In the genomic region with DNA sequence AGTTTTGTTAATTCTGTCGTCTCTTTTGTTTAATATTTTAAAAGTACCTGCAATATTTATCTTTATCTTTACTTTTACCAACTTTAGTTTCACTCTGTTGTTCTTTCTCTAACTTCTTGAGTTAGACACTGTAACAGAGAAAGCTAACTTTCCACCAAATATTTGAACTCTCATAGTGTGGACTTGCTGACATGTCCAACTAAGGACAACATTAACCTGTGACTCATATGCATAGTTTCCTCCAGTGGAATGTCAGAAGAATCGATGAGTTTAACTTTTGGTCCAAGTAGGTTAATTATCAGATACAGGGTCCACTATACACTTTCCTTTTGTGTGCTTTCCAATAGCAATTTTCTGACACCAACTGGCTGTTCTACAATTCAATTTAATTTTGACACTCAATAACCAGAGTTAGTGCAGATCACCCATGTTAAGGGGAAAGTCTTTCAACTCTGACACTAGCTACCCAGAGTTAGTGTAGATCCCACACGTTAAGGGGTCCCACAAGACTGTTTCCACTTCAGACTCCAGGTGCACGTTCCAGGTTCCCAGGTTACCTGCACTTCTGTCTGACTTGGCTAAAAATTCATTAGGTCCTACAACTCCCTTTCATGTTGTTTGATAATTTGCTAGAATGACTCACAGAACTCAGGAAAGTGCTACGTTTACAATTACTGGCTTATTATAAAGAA, we compare ENCODE assay signal across 20 cellular contexts.
A peak's percentile ranks its signal among the peaks of the same experiment; 100 is the strongest.
DNase-seq lines count a peak whose midpoint lies in the region; FAIRE-seq and TF ChIP-seq lines count a peak whose summit lies in the region.
"Had no signal": no experiment of that assay in that cellular context is flagged by ENCODE, and none has a peak within 500 bp of the region (broad histone marks: within the 10 kb centered on the region; RNA-seq: fewer than 3 reads in every experiment).

No MANE protein-coding gene starts in this region.

- H3K36me3 ChIP-seq in Karpas-422 (ENCODE audit: insufficient read depth, low read length), result no peaks in the 10 kb centered on the region
- H3K36me3 ChIP-seq: left ventricle myocardium inferior, right atrium auricular region had no signal

- peak; percentile 28 for DNase-seq in ACHN
- DNase-seq in HCEC 1CT, result peak; percentile 41
- DNase-seq in astrocyte of the spinal cord (ENCODE audit: low read depth, low spot score), result peak; percentile 31
- peak; percentile 22 for DNase-seq in iris pigment epithelial cell (ENCODE audit: low read depth)
- DNase-seq in Karpas-422, result no peak
- no peak for DNase-seq in GM13977 (ENCODE audit: low spot score)
- no peak for DNase-seq in GM19239 (ENCODE audit: insufficient read length, low spot score)
- DNase-seq in midbrain (lab: John Stamatoyannopoulos, UW), result no peak
- DNase-seq: activated CD8-positive, alpha-beta T cell treated with anti-CD3 and anti-CD28 coated beads for 36 hours; cerebellar nuclear complex; HFFc6; left ventricle myocardium inferior; naive thymus-derived CD8-positive, alpha-beta T cell; NCI-H1694 treated with DMSO at 0.1 percent for 48 hours; NCI-H510A treated with DMSO at 0.1 percent for 48 hours; OCI-M1; stimulated activated CD4-positive, alpha-beta T cell treated with anti-CD3 and anti-CD28 coated beads, Interleukin-2, amount 100 ng/mL, for 48 hours; stimulated activated CD8-positive, alpha-beta memory T cell treated with anti-CD3 and anti-CD28 coated beads, Interleukin-4, amount 100 ng/mL, for 48 hours; testis had no signal

- no peaks in the 10 kb centered on the region for H3K4me1 ChIP-seq in Karpas-422 (ENCODE audit: low read length)
- H3K4me1 ChIP-seq: left ventricle myocardium inferior, right atrium auricular region, testis had no signal

- no peak overlapping the region for H3K4me3 ChIP-seq in astrocyte of the spinal cord (ENCODE audit: low read depth, low read length)
- H3K4me3 ChIP-seq in Karpas-422 (ENCODE audit: low read length), result no peak overlapping the region
- H3K4me3 ChIP-seq: left ventricle myocardium inferior, right atrium auricular region, testis had no signal

- no peak overlapping the region for H2AFZ ChIP-seq in Karpas-422 (ENCODE audit: low read length)

- H3K27me3 ChIP-seq in Karpas-422 (ENCODE audit: low read length), result no peaks in the 10 kb centered on the region
- H3K27me3 ChIP-seq: right atrium auricular region, testis had no signal

- no peak for TF ChIP-seq CTCF in astrocyte of the spinal cord (IDR thresholded peaks at IDR 0.05; ENCODE audit: low read depth, low read length)
- no peak for TF ChIP-seq CTCF in GM13977 (IDR thresholded peaks at IDR 0.05; ENCODE audit: extremely low read depth, insufficient read depth, missing control alignments)

- H3K9me3 ChIP-seq in Karpas-422 (ENCODE audit: low read length), result no peaks in the 10 kb centered on the region
- H3K9me3 ChIP-seq: left ventricle myocardium inferior, right atrium auricular region, testis had no signal

- in situ Hi-C loops in ACHN (cut with HindIII; ENCODE audit: low pct_ligation_motif_present, low pct_unique_long_range_greater_than_20kb, low sequenced_read_pairs), result no loop called here
- in situ Hi-C loops in astrocyte of the spinal cord (cut with HindIII; ENCODE audit: low sequenced_read_pairs), result no loop called here
- in situ Hi-C loops in GM13977 (cut with MboI; ENCODE audit: low pct_unique_long_range_greater_than_20kb, low sequenced_read_pairs, unreplicated experiment), result no loop called here

- no peak overlapping the region for H3K9ac ChIP-seq in Karpas-422 (ENCODE audit: low read length)

- no peak overlapping the region for H3K4me2 ChIP-seq in Karpas-422 (ENCODE audit: low read depth, low read length, poor library complexity, severe bottlenecking)

- H4K20me1 ChIP-seq in Karpas-422 (ENCODE audit: insufficient read depth, low read depth, low read length), result no peaks in the 10 kb centered on the region

- H3K9me2 ChIP-seq in Karpas-422 (replicated peaks; ENCODE audit: insufficient read depth, low read length), result no peaks in the 10 kb centered on the region

- no peak for FAIRE-seq in GM19239 (lab: Jason Lieb, UNC)

- H3K27ac ChIP-seq in Karpas-422 (ENCODE audit: low read length), result no peak overlapping the region
- H3K27ac ChIP-seq: left ventricle myocardium inferior, right atrium auricular region, testis had no signal

- H3K79me2 ChIP-seq in Karpas-422 (ENCODE audit: low read length), result no peaks in the 10 kb centered on the region

Comparison
In these comparisons a context has a peak if more than half of its experiments do, and no peak if none do; other contexts are left out.
1. DNase-seq: peak in ACHN (single experiment), HCEC 1CT (single experiment), astrocyte of the spinal cord (single experiment) and iris pigment epithelial cell (single experiment); none in Karpas-422 (single experiment), GM13977 (single experiment), GM19239 (single experiment) and midbrain (single experiment).